Comparison of ENCODE assay signal across 1 cellular context in the genomic region with DNA sequence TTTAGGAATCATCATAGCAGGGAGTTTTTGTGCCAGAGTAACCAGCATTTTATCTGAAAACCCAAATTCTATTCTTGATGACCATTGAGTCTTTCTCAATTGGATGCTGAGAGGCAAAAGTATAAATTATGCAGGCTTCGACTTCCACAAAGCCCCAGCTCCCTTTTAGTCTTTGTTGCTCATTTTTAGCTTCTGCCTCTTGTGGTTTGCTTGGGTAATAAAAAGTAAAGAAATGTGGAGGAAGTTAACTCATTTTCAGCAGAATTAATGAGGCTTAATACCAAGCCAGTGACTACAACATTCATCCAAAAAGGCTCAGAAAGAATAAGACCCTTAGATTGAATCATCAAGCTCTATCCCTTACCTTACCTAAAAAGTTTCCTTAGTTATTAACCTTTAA.
TF ChIP-seq lines count a peak whose summit lies in the region.

No MANE protein-coding gene starts in this region.

TF ChIP-seq in H1, 55 proteins besides CTCF, POLR2A, EP300 and RAD21:
- TF ChIP-seq ZNF274 (IDR thresholded peaks at IDR 0.05; ENCODE audit: borderline replicate concordance, extremely low read depth, low read length) (no peak), PHF8 (conservative IDR thresholded peaks at IDR 0.05; ENCODE audit: low read depth, low read length) (no peak), CEBPB (IDR thresholded peaks at IDR 0.05; ENCODE audit: low read depth, low read length) (no peak), POLR2AphosphoS5 (IDR thresholded peaks at IDR 0.05; ENCODE audit: low read depth, low read length) (no peak)
